ENCODE assay signal across 22 cellular contexts in the genomic region with DNA sequence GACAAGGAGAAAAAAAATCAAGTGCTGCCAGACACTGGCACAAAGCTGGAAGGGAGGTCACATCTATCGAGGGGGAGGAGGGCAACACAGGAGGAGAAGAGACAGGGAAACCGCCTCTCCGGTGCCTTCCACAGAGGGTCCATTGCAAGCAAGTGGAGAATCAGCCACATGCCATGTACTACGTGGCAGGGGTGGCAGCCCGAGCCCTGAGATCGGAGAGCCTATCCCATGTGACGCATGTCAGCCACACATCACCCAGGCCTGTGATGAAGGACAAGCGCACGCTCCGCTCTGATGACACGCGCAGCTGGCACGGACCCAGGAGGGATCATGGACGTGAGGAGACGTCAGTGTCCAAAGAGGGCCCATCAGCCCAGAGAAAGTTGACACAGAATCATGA.
"Had no signal": no experiment of that assay in that cellular context is flagged by ENCODE, and none has a peak within 500 bp of the region (broad histone marks: within the 10 kb centered on the region; RNA-seq: fewer than 3 reads in every experiment).

No MANE protein-coding gene starts in this region.

- H3K27ac Mint-ChIP-seq: activated CD8-positive, alpha-beta T cell treated with anti-CD3 and anti-CD28 coated beads, Interleukin-2, amount 10 ng/mL, durations not matched to agents 7 days and 5 days; activated naive CD8-positive, alpha-beta T cell; activated T-cell treated with anti-CD3 and anti-CD28 coated beads, Interleukin-2, amount 50 U/mL, for 72 hours; brain; dendritic cell treated with granulocyte-macrophage colony-stimulating factor and Interleukin-4, amounts not matched to agents 40 ng/mL and 50 ng/mL, for 4 days; memory B cell; progenitor cell of endocrine pancreas; T-helper 17 cell had no signal

- H3K36me3 ChIP-seq: right lobe of liver, upper lobe of left lung had no signal

- H3K4me2 ChIP-seq: smooth muscle cell had no signal

- ATAC-seq: activated CD8-positive, alpha-beta T cell treated with anti-CD3 and anti-CD28 coated beads, Interleukin-2, amount 10 ng/mL, durations not matched to agents 7 days and 5 days; activated T-cell treated with anti-CD3 and anti-CD28 coated beads, Interleukin-2, amount 50 U/mL, for 72 hours; effector memory CD8-positive, alpha-beta T cell; left lobe of liver; natural killer cell; right lobe of liver; T-helper 17 cell had no signal

- H3K9me3 Mint-ChIP-seq: activated T-cell treated with anti-CD3 and anti-CD28 coated beads, Interleukin-2, amount 50 U/mL, for 72 hours; dendritic cell treated with granulocyte-macrophage colony-stimulating factor and Interleukin-4, amounts not matched to agents 40 ng/mL and 50 ng/mL, for 4 days; natural killer cell had no signal

- H3K27me3 ChIP-seq: right lobe of liver, upper lobe of left lung had no signal

- H3K4me3 ChIP-seq: right lobe of liver, smooth muscle cell, upper lobe of left lung had no signal

- H3K27me3 Mint-ChIP-seq: activated naive CD8-positive, alpha-beta T cell; brain; dendritic cell treated with granulocyte-macrophage colony-stimulating factor and Interleukin-4, amounts not matched to agents 40 ng/mL and 50 ng/mL, for 4 days; effector memory CD8-positive, alpha-beta T cell; T-helper 17 cell had no signal

- H3K27ac ChIP-seq: right lobe of liver had no signal

- H3K36me3 Mint-ChIP-seq: activated naive CD8-positive, alpha-beta T cell; natural killer cell had no signal

- DNase-seq: activated CD4-positive, alpha-beta T cell treated with anti-CD3 and anti-CD28 coated beads for 4 hours; activated CD8-positive, alpha-beta memory T cell treated with anti-CD3 and anti-CD28 coated beads, Interleukin-2, amount 50 U/mL, for 48 hours; activated CD8-positive, alpha-beta T cell treated with anti-CD3 and anti-CD28 coated beads, Interleukin-2, amount 10 ng/mL, durations not matched to agents 7 days and 5 days; activated gamma-delta T cell; activated T-cell treated with anti-CD3 and anti-CD28 coated beads, Interleukin-2, amount 50 U/mL, for 72 hours; amygdala; effector memory CD8-positive, alpha-beta T cell; foreskin melanocyte; natural killer cell; right lobe of liver; stimulated activated CD4-positive, alpha-beta T cell treated with anti-CD3 and anti-CD28 coated beads, Interleukin-4, amount 100 ng/mL, for 4 hours; stimulated activated CD8-positive, alpha-beta memory T cell treated with anti-CD3 and anti-CD28 coated beads, Interleukin-4, amount 100 ng/mL, for 48 hours; stimulated activated naive CD4-positive, alpha-beta T cell treated with Interleukin-2 at 50 U/mL for 16 hours; T-helper 17 cell had no signal

- H3K4me3 Mint-ChIP-seq: activated CD8-positive, alpha-beta T cell treated with anti-CD3 and anti-CD28 coated beads, Interleukin-2, amount 10 ng/mL, durations not matched to agents 7 days and 5 days; activated naive CD8-positive, alpha-beta T cell; activated T-cell treated with anti-CD3 and anti-CD28 coated beads, Interleukin-2, amount 50 U/mL, for 72 hours; brain; dendritic cell treated with granulocyte-macrophage colony-stimulating factor and Interleukin-4, amounts not matched to agents 40 ng/mL and 50 ng/mL, for 4 days; effector memory CD8-positive, alpha-beta T cell; memory B cell; natural killer cell; T-helper 17 cell had no signal

- H3K9me3 ChIP-seq: right lobe of liver, upper lobe of left lung had no signal
